In genomic region chr13:26420282-26420960, GRCh38 we compare ENCODE assay signal across 1 cellular context.
TF ChIP-seq lines count a peak whose summit lies in the region.

No MANE protein-coding gene starts in this region.

TF ChIP-seq in HepG2, 621 proteins besides CTCF, POLR2A, EP300 and RAD21:
- no peak for TF ChIP-seq THAP9 (CRISPR knock-in tag; IDR thresholded peaks at IDR 0.05; ENCODE audit: borderline replicate concordance)
- TF ChIP-seq BCL6 (CRISPR knock-in tag; IDR thresholded peaks at IDR 0.05), result peak; percentile 50
- peak in 1 of 2 experiments; percentile 70; a peak in 2 of 4 replicates for TF ChIP-seq REST (IDR thresholded peaks at IDR 0.05; ENCODE audit: borderline replicate concordance in 1 of 2, low read depth in 1 of 2, low read length in 2 of 2)
- TF ChIP-seq ZZZ3 (CRISPR knock-in tag; IDR thresholded peaks at IDR 0.05; ENCODE audit: borderline replicate concordance), result no peak
- no peak for TF ChIP-seq ZFP36L2 (CRISPR knock-in tag; IDR thresholded peaks at IDR 0.05)
- no peak for TF ChIP-seq SKI (IDR thresholded peaks at IDR 0.05; ENCODE audit: partially characterized antibody)
